ENCODE assay signal across 6 cellular contexts in genomic region chr1:186122837-186123236, GRCh38.
"Had no signal": no experiment of that assay in that cellular context is flagged by ENCODE, and none has a peak within 500 bp of the region (broad histone marks: within the 10 kb centered on the region; RNA-seq: fewer than 3 reads in every experiment).

No MANE protein-coding gene starts in this region.

- FAIRE-seq: HepG2 had no signal

- ATAC-seq: GM23338, HepG2 had no signal

- H3K4me3 ChIP-seq: GM23338 had no signal

- H3K4me2 ChIP-seq: GM23338 had no signal

- H2AFZ ChIP-seq: GM23338 had no signal

- DNase-seq: H7, HCEC 1CT, Kasumi-1, KG1 had no signal
